Comparison of ENCODE assay signal across 13 cellular contexts in genomic region chr17:34299918-34300600, GRCh38. TPM values are rescaled to one million over a fixed set of nuclear protein-coding genes. Genes with fewer than 3 reads are reported as not detected.
DNase-seq lines count a peak whose midpoint lies in the region; ATAC-seq and TF ChIP-seq lines count a peak whose summit lies in the region.
"Had no signal": no experiment of that assay in that cellular context is flagged by ENCODE, and none has a peak within 500 bp of the region (broad histone marks: within the 10 kb centered on the region; RNA-seq: fewer than 3 reads in every experiment).

No MANE protein-coding gene starts in this region.

- H3K9me3 ChIP-seq in GM23248 (ENCODE audit: low read depth) (no peaks in the 10 kb centered on the region), RWPE2 (ENCODE audit: severe bottlenecking) (no peaks in the 10 kb centered on the region), sigmoid colon (no peaks in the 10 kb centered on the region)

- H3K9ac ChIP-seq in GM23248 = 0 out of 2 replicates have a peak overlapping the region, but pooled peaks have one; percentile 8

- ATAC-seq in RWPE2 (ENCODE audit: low read depth) (peak; percentile 59), HG03520 (IDR thresholded peaks at IDR 0.05; ENCODE audit: unreplicated experiment) (no peak)
- no peak for ATAC-seq in activated naive CD8-positive, alpha-beta T cell treated with anti-CD3 and anti-CD28 coated beads, Interleukin-2, amount 50 U/mL, for 24 hours

- H3K27me3 Mint-ChIP-seq in activated naive CD8-positive, alpha-beta T cell treated with anti-CD3 and anti-CD28 coated beads, Interleukin-2, amount 50 U/mL, for 24 hours = peaks cover 24% of the 10 kb centered on the region

- no peaks in the 10 kb centered on the region for H3K79me2 ChIP-seq in GM23248 (ENCODE audit: insufficient read depth)

- H3K27me3 ChIP-seq in GM23248 (replicated peaks; ENCODE audit: insufficient read depth) (no peaks in the 10 kb centered on the region), RWPE2 (ENCODE audit: insufficient read depth, poor library complexity, severe bottlenecking) (no peaks in the 10 kb centered on the region), sigmoid colon (no peaks in the 10 kb centered on the region), H7 (ENCODE audit: control insufficient read depth, insufficient read depth, low read length) (no peaks in the 10 kb centered on the region)

- H2AFZ ChIP-seq in GM23248 = no peak overlapping the region

- H3K36me3 ChIP-seq in GM23248 (ENCODE audit: low read depth) = no peaks in the 10 kb centered on the region
- H3K36me3 ChIP-seq in RWPE2 (ENCODE audit: low read depth) = no peaks in the 10 kb centered on the region
- H3K36me3 ChIP-seq in sigmoid colon = no peaks in the 10 kb centered on the region
- no peaks in the 10 kb centered on the region for H3K36me3 ChIP-seq in H7 (replicated peaks; ENCODE audit: control insufficient read depth, insufficient read depth, low read length)

- intact Hi-C loops in sigmoid colon (cut with DNase I) = loop anchor here (5.0 kb wide), 1 partner anchor 48 kb away; no protein-coding TSS in a partner anchor

- H3F3A ChIP-seq in GM23248 (ENCODE audit: insufficient read depth) = peaks cover 30% of the 10 kb centered on the region

- H3K4me3 Mint-ChIP-seq in activated naive CD8-positive, alpha-beta T cell treated with anti-CD3 and anti-CD28 coated beads, Interleukin-2, amount 50 U/mL, for 24 hours = no peak overlapping the region

- H3K27ac ChIP-seq in GM23248 = peak overlapping the region; percentile 69
- no peak overlapping the region for H3K27ac ChIP-seq in RWPE2 (ENCODE audit: poor library complexity, severe bottlenecking)
- peak overlapping the region in 3 of 4 donors; percentile 11 to 61 (median 29) for H3K27ac ChIP-seq in sigmoid colon

- H3K9me2 ChIP-seq in GM23248 (ENCODE audit: insufficient read depth) = no peaks in the 10 kb centered on the region

- peak overlapping the region; percentile 33 for H3K4me2 ChIP-seq in GM23248 (ENCODE audit: unreplicated experiment)

- TF ChIP-seq CTCF in RWPE2 (IDR thresholded peaks at IDR 0.05; ENCODE audit: poor library complexity, severe bottlenecking) = no peak
- TF ChIP-seq CTCF in sigmoid colon (IDR thresholded peaks at IDR 0.05) = no peak

- 16 to 23% methylated on average over 4 of the region's 4 CpGs for WGBS in GM23248 (ENCODE audit: low coverage in 1 of 2, low lambda C conversion rate in 2 of 2, missing lambda C conversion rate in 2 of 2), 2 experiments
- 80 to 82% methylated on average over 4 of the region's 4 CpGs for WGBS in sigmoid colon, 2 donors

- H3K4me1 ChIP-seq in GM23248 (ENCODE audit: insufficient read depth) (peaks cover 38% of the 10 kb centered on the region), RWPE2 (ENCODE audit: insufficient read depth, poor library complexity, severe bottlenecking) (no peaks in the 10 kb centered on the region), sigmoid colon (peaks cover 0 to 29% (median 25%) of the 10 kb centered on the region in 4 donors)

- TF ChIP-seq EP300 in sigmoid colon (IDR thresholded peaks at IDR 0.05) = no peak

- in situ Hi-C loops in GM23248 (cut with MboI) = loop anchor here (10.0 kb wide), 1 partner anchor 105 kb away; no protein-coding TSS in a partner anchor

- H3K27ac Mint-ChIP-seq in activated naive CD8-positive, alpha-beta T cell treated with anti-CD3 and anti-CD28 coated beads, Interleukin-2, amount 50 U/mL, for 24 hours = no peak overlapping the region

- H3K9me3 Mint-ChIP-seq in activated naive CD8-positive, alpha-beta T cell treated with anti-CD3 and anti-CD28 coated beads, Interleukin-2, amount 50 U/mL, for 24 hours = no peaks in the 10 kb centered on the region

- H3K4me1 Mint-ChIP-seq in activated naive CD8-positive, alpha-beta T cell treated with anti-CD3 and anti-CD28 coated beads, Interleukin-2, amount 50 U/mL, for 24 hours = no peaks in the 10 kb centered on the region

- no peaks in the 10 kb centered on the region for H4K20me1 ChIP-seq in GM23248 (ENCODE audit: insufficient read depth)

- no peak for TF ChIP-seq POLR2A in sigmoid colon (IDR thresholded peaks at IDR 0.05)

- H3K4me3 ChIP-seq in GM23248 (no peak overlapping the region), RWPE2 (ENCODE audit: severe bottlenecking) (no peak overlapping the region), sigmoid colon (no peak overlapping the region), H7 (ENCODE audit: insufficient read depth, low read depth, low read length) (no peak overlapping the region)

- H3K36me3 Mint-ChIP-seq in activated naive CD8-positive, alpha-beta T cell treated with anti-CD3 and anti-CD28 coated beads, Interleukin-2, amount 50 U/mL, for 24 hours (ENCODE audit: low read depth) = peaks cover 4% of the 10 kb centered on the region

- peak; percentile 86 for DNase-seq in GM23248
- DNase-seq in RWPE2 (ENCODE audit: low spot score) = no peak
- DNase-seq in fibroblast of gingiva (ENCODE audit: low read depth) = peak; percentile 44
- no peak for DNase-seq in sigmoid colon
- no peak for DNase-seq in H7
- DNase-seq in NCI-H1694 treated with DMSO at 0.1 percent for 48 hours (lab: John Stamatoyannopoulos, UW) = no peak
- DNase-seq in activated naive CD8-positive, alpha-beta T cell treated with anti-CD3 and anti-CD28 coated beads, Interleukin-2, amount 50 U/mL, for 24 hours = no peak
- DNase-seq: activated CD8-positive, alpha-beta memory T cell treated with anti-CD3 and anti-CD28 coated beads, Interleukin-2, amount 50 U/mL, for 4 hours; COR-L47; effector CD4-positive, alpha-beta T cell; posterior cingulate gyrus had no signal

RNA-seq across cellular contexts. Expression of gene CCL11, which starts 14.5 kb away (rescaled TPM):
- total RNA-seq in GM23248 (2014; rRNA removed; shearing (Covaris generic)) = not detected in 2 replicates
- polyA plus RNA-seq in GM23248 (2016; fragmentation: Nextera tagmentation; extraction: Ambion mirVana) = not detected in 2 replicates
- total RNA-seq in sigmoid colon = 10 to 100 TPM in 3 of 4 donors, 1 to 10 TPM in 1; 9.9 to 62.6 (median 46.0) TPM
- polyA plus RNA-seq in sigmoid colon = 10 to 100 TPM in 1 of 3 donors, 1 to 10 TPM in 2; 3.0 to 24.6 (median 5.6) TPM
- not detected in 2 replicates for total RNA-seq in H7 (2014; rRNA removed; shearing (Covaris generic))
- total RNA-seq: LHCN-M2 had no signal

RNA-seq across cellular contexts. Expression of gene CCL8, which starts 19.2 kb away (rescaled TPM):
- not detected in 2 replicates for total RNA-seq in GM23248 (2014; rRNA removed; shearing (Covaris generic))
- polyA plus RNA-seq in GM23248 (2016; fragmentation: Nextera tagmentation; extraction: Ambion mirVana) = not detected in 2 replicates
- total RNA-seq in sigmoid colon = 1 to 10 TPM in 1 of 4 donors, not detected in 3; 1.6 TPM
- polyA plus RNA-seq in sigmoid colon = 10 to 100 TPM in 1 of 3 donors, 1 to 10 TPM in 2; 2.5 to 12.5 (median 6.6) TPM
- total RNA-seq in H7 (2014; rRNA removed; shearing (Covaris generic)) = not detected in 2 replicates
- total RNA-seq: LHCN-M2 had no signal

RNA-seq across cellular contexts. Expression of gene CCL7, which starts 30.0 kb away (rescaled TPM):
- 4.9 and 7.3 TPM in 2 replicates for total RNA-seq in GM23248 (2014; rRNA removed; shearing (Covaris generic))
- polyA plus RNA-seq in GM23248 (2016; fragmentation: Nextera tagmentation; extraction: Ambion mirVana) (2.4 and 2.7 TPM in 2 replicates), sigmoid colon (under 1 TPM in 1 of 3 donors, not detected in 2; 0.13 TPM)
- total RNA-seq in sigmoid colon = not detected
- not detected in 2 replicates for total RNA-seq in H7 (2014; rRNA removed; shearing (Covaris generic))
- total RNA-seq: LHCN-M2 had no signal

RNA-seq across cellular contexts. Expression of gene CCL2, which starts 45.0 kb away (rescaled TPM):
- 28.3 and 33.1 TPM in 2 replicates for total RNA-seq in GM23248 (2014; rRNA removed; shearing (Covaris generic))
- polyA plus RNA-seq in GM23248 (2016; fragmentation: Nextera tagmentation; extraction: Ambion mirVana) (111 and 115 TPM in 2 replicates), sigmoid colon (10 to 100 TPM; 24.3 to 50.5 (median 37.6) TPM)
- 100 to 1,000 TPM in 1 of 4 donors, 10 to 100 TPM in 3; 27.6 to 862 (median 38.6) TPM for total RNA-seq in sigmoid colon
- 15.8 and 48.7 TPM in 2 replicates for total RNA-seq in H7 (2014; rRNA removed; shearing (Covaris generic))
- total RNA-seq: LHCN-M2 had no signal

RNA-seq across cellular contexts. Expression of gene CCL13, which starts 56.2 kb away (rescaled TPM):
- total RNA-seq in GM23248 (2014; rRNA removed; shearing (Covaris generic)) = not detected in 2 replicates
- polyA plus RNA-seq in GM23248 (2016; fragmentation: Nextera tagmentation; extraction: Ambion mirVana) (not detected in 2 replicates), sigmoid colon (10 to 100 TPM in 1 of 3 donors, 1 to 10 TPM in 2; 2.0 to 47.9 (median 9.6) TPM)
- 1 to 10 TPM in 2 of 4 donors, not detected in 2; 1.7 to 2.1 TPM for total RNA-seq in sigmoid colon
- total RNA-seq in H7 (2014; rRNA removed; shearing (Covaris generic)) = not detected in 2 replicates
- total RNA-seq: LHCN-M2 had no signal

Comparison
In these comparisons a context has a peak if more than half of its experiments do, and no peak if none do; other contexts are left out.
1. DNase-seq: peak in GM23248 (single experiment) and fibroblast of gingiva (single experiment); none in RWPE2 (single experiment), sigmoid colon (single experiment), H7 (single experiment), NCI-H1694 treated with DMSO at 0.1 percent for 48 hours (single experiment) and activated naive CD8-positive, alpha-beta T cell treated with anti-CD3 and anti-CD28 coated beads, Interleukin-2, amount 50 U/mL, for 24 hours (single experiment).
2. RNA of gene CCL11, which starts 14.5 kb away (total RNA-seq): 9.9 to 62.6 TPM in sigmoid colon; not detected in GM23248 and not detected in H7; every median in the first group is over 10 times any median in the second.